In genomic region chr12:98256830-98257229, GRCh38 we compare ENCODE assay signal across 23 cellular contexts.
"Had no signal": no experiment of that assay in that cellular context is flagged by ENCODE, and none has a peak within 500 bp of the region (broad histone marks: within the 10 kb centered on the region; RNA-seq: fewer than 3 reads in every experiment).

No MANE protein-coding gene starts in this region.

- H3K4me1 ChIP-seq: breast epithelium, colonic mucosa had no signal

- H3K4me3 ChIP-seq: breast epithelium, colonic mucosa had no signal

- H3K9me3 Mint-ChIP-seq: activated B cell treated with CpG ODN at 0.5 μM for 24 hours; activated CD4-positive, alpha-beta T cell treated with anti-CD3 and anti-CD28 coated beads, Interleukin-2, amount 10 ng/mL, durations not matched to agents 24 days and 14 days; activated naive CD4-positive, alpha-beta T cell treated with anti-CD3 and anti-CD28 coated beads, Interleukin-2, amount 50 U/mL, for 24 hours; activated T-cell treated with anti-CD3 and anti-CD28 coated beads, Interleukin-2, amount 50 U/mL, for 24 hours; activated T-helper 1 cell treated with anti-CD3 and anti-CD28 coated beads, Interleukin-12 subunit alpha, Interleukin-12 subunit beta, Interleukin-2, Interleukin-4 antibody, amounts not matched to agents 30 ng/mL and 10 ng/mL and 1 ng/mL, durations not matched to agents 14 hours and 24 hours and 36 hours had no signal

- H3K27ac Mint-ChIP-seq: activated B cell treated with CpG ODN at 0.5 μM for 24 hours; activated CD4-positive, alpha-beta T cell treated with anti-CD3 and anti-CD28 coated beads, Interleukin-2, amount 10 ng/mL, durations not matched to agents 24 days and 14 days; activated CD8-positive, alpha-beta memory T cell treated with anti-CD3 and anti-CD28 coated beads, Interleukin-2, amount 10 ng/mL, durations not matched to agents 7 days and 5 days; activated naive CD4-positive, alpha-beta T cell treated with anti-CD3 and anti-CD28 coated beads, Interleukin-2, amount 50 U/mL, for 24 hours; activated T-cell treated with anti-CD3 and anti-CD28 coated beads, Interleukin-2, amount 50 U/mL, for 24 hours; activated T-helper 1 cell treated with anti-CD3 and anti-CD28 coated beads, Interleukin-12 subunit alpha, Interleukin-12 subunit beta, Interleukin-2, Interleukin-4 antibody, amounts not matched to agents 30 ng/mL and 10 ng/mL and 1 ng/mL, durations not matched to agents 14 hours and 24 hours and 36 hours; T-helper 17 cell had no signal

- H3K27me3 Mint-ChIP-seq: activated CD4-positive, alpha-beta T cell treated with anti-CD3 and anti-CD28 coated beads, Interleukin-2, amount 10 ng/mL, durations not matched to agents 24 days and 14 days; activated CD8-positive, alpha-beta memory T cell treated with anti-CD3 and anti-CD28 coated beads, Interleukin-2, amount 10 ng/mL, durations not matched to agents 7 days and 5 days; activated T-cell treated with anti-CD3 and anti-CD28 coated beads, Interleukin-2, amount 50 U/mL, for 24 hours had no signal

- H3K27me3 ChIP-seq: breast epithelium, colonic mucosa had no signal

- H3K36me3 Mint-ChIP-seq: activated CD8-positive, alpha-beta memory T cell treated with anti-CD3 and anti-CD28 coated beads, Interleukin-2, amount 10 ng/mL, durations not matched to agents 7 days and 5 days; activated naive CD4-positive, alpha-beta T cell treated with anti-CD3 and anti-CD28 coated beads, Interleukin-2, amount 50 U/mL, for 24 hours had no signal

- H3K36me3 ChIP-seq: breast epithelium, colonic mucosa had no signal

- ATAC-seq: activated CD8-positive, alpha-beta memory T cell treated with anti-CD3 and anti-CD28 coated beads, Interleukin-2, amount 10 ng/mL, durations not matched to agents 7 days and 5 days; PC-3; T-helper 17 cell had no signal

- H3K4me3 Mint-ChIP-seq: activated B cell treated with CpG ODN at 0.5 μM for 24 hours; activated CD4-positive, alpha-beta T cell treated with anti-CD3 and anti-CD28 coated beads, Interleukin-2, amount 10 ng/mL, durations not matched to agents 24 days and 14 days; activated CD8-positive, alpha-beta memory T cell treated with anti-CD3 and anti-CD28 coated beads, Interleukin-2, amount 10 ng/mL, durations not matched to agents 7 days and 5 days; activated naive CD4-positive, alpha-beta T cell treated with anti-CD3 and anti-CD28 coated beads, Interleukin-2, amount 50 U/mL, for 24 hours; activated T-cell treated with anti-CD3 and anti-CD28 coated beads, Interleukin-2, amount 50 U/mL, for 24 hours; activated T-helper 1 cell treated with anti-CD3 and anti-CD28 coated beads, Interleukin-12 subunit alpha, Interleukin-12 subunit beta, Interleukin-2, Interleukin-4 antibody, amounts not matched to agents 30 ng/mL and 10 ng/mL and 1 ng/mL, durations not matched to agents 14 hours and 24 hours and 36 hours; T-helper 17 cell had no signal

- H3K4me1 Mint-ChIP-seq: activated B cell treated with CpG ODN at 0.5 μM for 24 hours; activated CD4-positive, alpha-beta T cell treated with anti-CD3 and anti-CD28 coated beads, Interleukin-2, amount 10 ng/mL, durations not matched to agents 24 days and 14 days; activated CD8-positive, alpha-beta memory T cell treated with anti-CD3 and anti-CD28 coated beads, Interleukin-2, amount 10 ng/mL, durations not matched to agents 7 days and 5 days; activated naive CD4-positive, alpha-beta T cell treated with anti-CD3 and anti-CD28 coated beads, Interleukin-2, amount 50 U/mL, for 24 hours; T-helper 17 cell had no signal

- DNase-seq: activated B cell treated with CpG ODN at 0.5 μM for 24 hours; activated CD4-positive, alpha-beta T cell treated with anti-CD3 and anti-CD28 coated beads for 1 hour; activated CD4-positive, alpha-beta T cell treated with anti-CD3 and anti-CD28 coated beads, Interleukin-2, amount 10 ng/mL, durations not matched to agents 24 days and 14 days; activated CD4-positive, alpha-beta T cell treated with anti-CD3 and anti-CD28 coated beads, Interleukin-2, amount 50 U/mL, for 48 hours; activated CD8-positive, alpha-beta memory T cell treated with anti-CD3 and anti-CD28 coated beads, Interleukin-2, amount 10 ng/mL, durations not matched to agents 7 days and 5 days; activated effector memory CD4-positive, alpha-beta T cell treated with Interleukin-2 at 50 U/mL for 16 hours; activated naive CD4-positive, alpha-beta T cell; activated T-cell treated with anti-CD3 and anti-CD28 coated beads, Interleukin-2, amount 50 U/mL, for 24 hours; aorta; caudate nucleus; colonic mucosa; NCI-H1092 treated with DMSO at 0.1 percent for 48 hours; NCI-H1417 treated with DMSO at 0.1 percent for 48 hours; NCI-H1694; NCI-H2029; NCI-H774; PC-3; SHP77 treated with DMSO at 0.1 percent for 48 hours; T-helper 17 cell; T-helper 9 cell had no signal

- H3K9me3 ChIP-seq: breast epithelium, colonic mucosa had no signal

- H3K27ac ChIP-seq: breast epithelium, colonic mucosa had no signal
